ENCODE assay signal across 32 cellular contexts in the genomic region with DNA sequence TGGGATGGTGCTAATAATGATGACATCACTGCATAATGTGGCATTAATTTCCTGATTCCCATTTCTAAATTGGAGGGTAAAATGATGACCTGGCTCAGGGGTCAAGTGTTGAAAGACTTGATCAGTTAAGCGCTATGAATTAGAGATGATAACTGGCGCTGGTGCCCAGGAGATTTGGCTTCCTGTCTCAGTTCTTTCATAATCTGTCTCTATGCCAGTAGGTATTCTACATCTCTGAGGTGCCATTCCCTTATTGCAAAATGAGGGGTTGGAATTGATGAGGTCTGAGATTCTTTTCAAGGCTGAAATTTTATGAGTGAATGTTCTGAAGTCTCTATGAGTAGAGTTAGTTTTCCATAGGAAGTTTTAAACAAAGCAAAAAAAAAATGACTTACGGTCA.
"Had no signal": no experiment of that assay in that cellular context is flagged by ENCODE, and none has a peak within 500 bp of the region (broad histone marks: within the 10 kb centered on the region; RNA-seq: fewer than 3 reads in every experiment).

No MANE protein-coding gene starts in this region.

- H3K27me3 Mint-ChIP-seq: T-cell had no signal

- H3K4me3 Mint-ChIP-seq: T-cell had no signal

- H3K4me1 Mint-ChIP-seq: T-cell had no signal

- H3K27ac ChIP-seq: PC-9, RWPE1, SJCRH30, SK-N-MC had no signal

- H3K36me3 ChIP-seq: SJCRH30 had no signal

- H2AFZ ChIP-seq: PC-9 had no signal

- H3K4me2 ChIP-seq: PC-9 had no signal

- H3K9me3 ChIP-seq: SJCRH30 had no signal

- ATAC-seq: Panc1, Right ventricle myocardium inferior, SK-N-SH treated with all-trans-retinoic acid at 6 μM for 48 hours, T-cell had no signal

- H3K36me3 Mint-ChIP-seq: T-cell had no signal

- H3K4me3 ChIP-seq: PC-9, SJCRH30, SK-N-MC had no signal

- H3K4me1 ChIP-seq: SJCRH30 had no signal

- DNase-seq: Kasumi-1, KG1, MM.1S, MV-4-11, NCI-H1092, NCI-H1105, NCI-H1417 treated with DMSO at 0.1 percent for 48 hours, NCI-H1436 treated with DMSO at 0.1 percent for 48 hours, NCI-H1694 treated with DMSO at 0.1 percent for 48 hours, NCI-H187 treated with DMSO at 0.1 percent for 48 hours, NCI-H2029, NCI-H2081, NCI-H2171 treated with DMSO at 0.1 percent for 48 hours, NCI-H2227 treated with DMSO at 0.1 percent for 48 hours, NCI-H446 treated with DMSO at 0.1 percent for 48 hours, NCI-H510A, NCI-H524, NCI-H526, NCI-H69, NCI-H748 treated with DMSO at 0.1 percent for 48 hours, NCI-H82, PC-9, SHP77, SIG-M5, SJCRH30, T-cell had no signal

- FAIRE-seq: RCC 7860 had no signal

- H3K27ac Mint-ChIP-seq: T-cell had no signal
